Comparison of ENCODE assay signal across 20 cellular contexts in genomic region chr21:41962425-41962966, GRCh38. TPM values are rescaled to one million over a fixed set of nuclear protein-coding genes. Genes with fewer than 3 reads are reported as not detected.
DNase-seq lines count a peak whose midpoint lies in the region; ATAC-seq, FAIRE-seq and TF ChIP-seq lines count a peak whose summit lies in the region.
"Had no signal": no experiment of that assay in that cellular context is flagged by ENCODE, and none has a peak within 500 bp of the region (broad histone marks: within the 10 kb centered on the region; RNA-seq: fewer than 3 reads in every experiment).

No MANE protein-coding gene starts in this region.

- H3K79me2 ChIP-seq in GM12878 (ENCODE audit: control insufficient read depth, insufficient read depth, low read length), result no peaks in the 10 kb centered on the region

- no peak overlapping the region for H3K4me2 ChIP-seq in GM12878 (ENCODE audit: control insufficient read depth, insufficient read depth)

- no peaks in the 10 kb centered on the region for H4K20me1 ChIP-seq in GM12878 (ENCODE audit: control insufficient read depth, insufficient read depth)

- no peak for TF ChIP-seq POLR2A in GM12878 (IDR thresholded peaks at IDR 0.05; ENCODE audit: low read depth, low read length)

- DNase-seq in activated T-cell treated with anti-CD3 and anti-CD28 coated beads, Interleukin-2, amount 50 U/mL, for 24 hours, result peak; percentile 7
- DNase-seq in activated T-cell treated with anti-CD3 and anti-CD28 coated beads for 4 hours (no peak), GM12878 (ENCODE audit: low read depth, low spot score) (no peak), left lobe of liver (ENCODE audit: low spot score) (peak; percentile 18), NCI-H748 treated with DMSO at 0.1 percent for 48 hours (lab: John Stamatoyannopoulos, UW) (no peak)
- DNase-seq: AML-193; HFFc6; KG1; NCI-H1092 treated with DMSO at 0.1 percent for 48 hours; NCI-H1436 treated with DMSO at 0.1 percent for 48 hours; NCI-H2029; NCI-H2227 treated with DMSO at 0.1 percent for 48 hours; NCI-H510A treated with DMSO at 0.1 percent for 48 hours; NCI-H774; NK-92 treated with Interleukin-12 subunit alpha and Interleukin-12 subunit beta, amount 100 ng/mL, for 24 hours had no signal

- no peak for TF ChIP-seq CTCF in GM12878 (IDR thresholded peaks at IDR 0.05 in 2 of 3, conservative IDR thresholded peaks at IDR 0.05 in 1 of 3; ENCODE audit: control insufficient read depth in 2 of 3, extremely low read depth in 1 of 3, insufficient read depth in 1 of 3, low read depth in 3 of 3, low read length in 3 of 3)

- RAD21 ChIA-PET in GM12878 (lab: Charles Lee; ENCODE audit: unreplicated experiment), result no interaction called here

- no peaks in the 10 kb centered on the region for H3K9me3 ChIP-seq in GM12878 (replicated peaks; ENCODE audit: control insufficient read depth, insufficient read depth, low read length)
- H3K9me3 ChIP-seq: Peyer's patch had no signal

- H3K9ac ChIP-seq in GM12878 (ENCODE audit: control insufficient read depth, insufficient read depth, low read length), result no peak overlapping the region

- 0 out of 2 replicates have a peak, but pooled peaks have one; percentile 4 for TF ChIP-seq RAD21 in GM12878 (IDR thresholded peaks at IDR 0.05; ENCODE audit: insufficient read depth, low read depth, low read length)

- whole genome bisulfite sequencing in GM12878 (ENCODE audit: insufficient coverage, insufficient replicate concordance, low lambda C conversion rate, missing lambda C conversion rate), result 65% methylated on average over 11 of the region's 11 CpGs

- H3K4me3 ChIP-seq in GM12878, result no peak overlapping the region
- H3K4me3 ChIP-seq: Peyer's patch had no signal

- no peak overlapping the region for H3K27ac Mint-ChIP-seq in activated T-cell treated with anti-CD3 and anti-CD28 coated beads, Interleukin-2, amount 50 U/mL, for 24 hours

- H3K4me1 ChIP-seq in GM12878 (ENCODE audit: control insufficient read depth, insufficient read depth, low read length), result no peaks in the 10 kb centered on the region
- H3K4me1 ChIP-seq: Peyer's patch had no signal

- no peaks in the 10 kb centered on the region for H3K9me3 Mint-ChIP-seq in activated T-cell treated with anti-CD3 and anti-CD28 coated beads, Interleukin-2, amount 50 U/mL, for 24 hours
- H3K9me3 Mint-ChIP-seq: CD14-positive monocyte, HFFc6 had no signal

- ATAC-seq in GM12878 (no peak), left lobe of liver (no peak), GM18861 (IDR thresholded peaks at IDR 0.05; ENCODE audit: unreplicated experiment) (no peak), GM18520 (IDR thresholded peaks at IDR 0.05; ENCODE audit: unreplicated experiment) (no peak)

- TF ChIP-seq EP300 in GM12878 (IDR thresholded peaks at IDR 0.05; ENCODE audit: borderline replicate concordance in 1 of 2, control insufficient read depth in 1 of 2, low read depth in 2 of 2, low read length in 2 of 2), result no peak

- no peaks in the 10 kb centered on the region for H3K36me3 ChIP-seq in GM12878 (ENCODE audit: control insufficient read depth in 2 of 2, insufficient read depth in 2 of 2, low read length in 1 of 2)
- H3K36me3 ChIP-seq: Peyer's patch had no signal

- H2AFZ ChIP-seq in GM12878 (ENCODE audit: control insufficient read depth, low read depth, low read length), result no peak overlapping the region

- no peak overlapping the region for H3K4me3 Mint-ChIP-seq in activated T-cell treated with anti-CD3 and anti-CD28 coated beads, Interleukin-2, amount 50 U/mL, for 24 hours
- H3K4me3 Mint-ChIP-seq: CD14-positive monocyte, HFFc6 had no signal

- in situ Hi-C loops in GM12878 (cut with MboI), result no loop called here

- peaks cover 2% of the 10 kb centered on the region in 2 experiments; a peak in 3 of 4 replicates for H3K27me3 ChIP-seq in GM12878 (replicated peaks in 1 of 2; ENCODE audit: control insufficient read depth in 2 of 2, insufficient read depth in 2 of 2, low read length in 1 of 2)
- H3K27me3 ChIP-seq: Peyer's patch had no signal

- POLR2A ChIA-PET in GM12878 (lab: Charles Lee), result interaction anchor here (0.7 kb wide), 2 partner anchors 150 to 195 kb away, joined by 3 to 5 read pairs; no protein-coding TSS in a partner anchor

- no peak overlapping the region for H3K27ac ChIP-seq in GM12878 (ENCODE audit: control insufficient read depth, insufficient read depth)
- H3K27ac ChIP-seq: Peyer's patch had no signal

- intact Hi-C loops in GM12878 (cut with micrococcal nuclease; ENCODE audit: unreplicated experiment), result no loop called here

- SMC1A ChIA-PET in GM12878 (lab: Charles Lee; ENCODE audit: uncharacterized antibody, unreplicated experiment), result no interaction called here

- CTCF ChIA-PET in GM12878 (lab: Yijun Ruan, JAX), result no interaction called here

- peaks cover 7% of the 10 kb centered on the region for H3K4me1 Mint-ChIP-seq in activated T-cell treated with anti-CD3 and anti-CD28 coated beads, Interleukin-2, amount 50 U/mL, for 24 hours (ENCODE audit: low read depth)

- FAIRE-seq in GM12878 (lab: Jason Lieb, UNC), result no peak
- FAIRE-seq: G401.6 had no signal

- BruUV-seq in GM12878 (replicated peaks; lab: Mats Ljungman, UMichigan), result no TSS peak

- H3K36me3 Mint-ChIP-seq in activated T-cell treated with anti-CD3 and anti-CD28 coated beads, Interleukin-2, amount 50 U/mL, for 24 hours (ENCODE audit: low read depth), result no peaks in the 10 kb centered on the region
- H3K36me3 Mint-ChIP-seq: CD14-positive monocyte had no signal

- H3K27me3 Mint-ChIP-seq in activated T-cell treated with anti-CD3 and anti-CD28 coated beads, Interleukin-2, amount 50 U/mL, for 24 hours, result peaks cover 24% of the 10 kb centered on the region

TF ChIP-seq in GM12878, 131 proteins besides CTCF, POLR2A, EP300 and RAD21:
- TF ChIP-seq CHD1 (IDR thresholded peaks at IDR 0.05; ENCODE audit: low read depth, low read length) (no peak), SREBF1 (IDR thresholded peaks at IDR 0.05; ENCODE audit: low read length) (no peak), CEBPB (IDR thresholded peaks at IDR 0.05; ENCODE audit: borderline replicate concordance in 1 of 2, low read depth in 2 of 2, low read length in 2 of 2) (no peak), RCOR1 (conservative IDR thresholded peaks at IDR 0.05; ENCODE audit: low read depth, low read length) (no peak), HDAC6 (IDR thresholded peaks at IDR 0.05; ENCODE audit: unreplicated experiment) (no peak), ZNF274 (IDR thresholded peaks at IDR 0.05; ENCODE audit: insufficient read depth, insufficient read length) (no peak), MYB (IDR thresholded peaks at IDR 0.05; ENCODE audit: borderline replicate concordance, low read depth, low read length) (no peak), ZNF384 (IDR thresholded peaks at IDR 0.05; ENCODE audit: borderline replicate concordance, low read depth, low read length) (no peak), CREM (IDR thresholded peaks at IDR 0.05; ENCODE audit: low read depth) (no peak)

RNA-seq across cellular contexts. Expression of gene C2CD2, which starts 8.7 kb away (rescaled TPM):
- 193 and 225 TPM in 2 replicates for total RNA-seq in GM12878 (2013; cell fraction: nucleolus; rRNA removed)
- total RNA-seq in GM12878 (2014; rRNA removed), result 13.0 and 13.7 TPM in 2 replicates
- total RNA-seq in GM12878 (2014; rRNA removed; fragmentation: Illumina TruSeq; extraction: Trizol), result 8.3 and 10.9 TPM in 2 replicates
- total RNA-seq in GM12878 (2021), result 11.2 and 11.6 TPM in 2 replicates
- 4.4 TPM for polyA plus RNA-seq in GM12878 (2011; ENCODE audit: low read depth)
- 26.9 and 30.9 TPM in 2 replicates for polyA plus RNA-seq in GM12878 (2011; rRNA removed)
- 22.6 and 26.7 TPM in 2 replicates for polyA plus RNA-seq in GM12878 (2011; cell fraction: cytosol; rRNA removed)
- 59.4 and 76.9 TPM in 2 replicates for polyA plus RNA-seq in GM12878 (2011; cell fraction: nucleus; rRNA removed)
- polyA plus RNA-seq in GM12878 (2012), result 7.7 and 13.4 TPM in 2 replicates
- 8.8 and 9.3 TPM in 2 replicates for polyA plus RNA-seq in GM12878 (2014; fragmentation: Illumina TruSeq; extraction: Trizol)
- 1 to 10 TPM; 2.2 to 2.9 TPM for polyA plus RNA-seq in GM12878 (2014; fragmentation: Nextera tagmentation; extraction: Ambion mirVana)
- polyA plus RNA-seq in GM12878 (2014; rRNA removed), result 9.9 and 11.1 TPM in 2 replicates
- 1 to 10 TPM; 2.5 to 4.9 TPM for polyA plus RNA-seq in GM12878 (2016; fragmentation: Nextera tagmentation; extraction: Ambion mirVana)
- polyA minus RNA-seq in GM12878 (2011; rRNA and poly(A)+ RNA removed), result 57.2 and 71.5 TPM in 2 replicates
- polyA minus RNA-seq in GM12878 (2011; cell fraction: cytosol; rRNA and poly(A)+ RNA removed), result 9.8 and 11.5 TPM in 2 replicates
- polyA minus RNA-seq in GM12878 (2011; cell fraction: nucleus; rRNA and poly(A)+ RNA removed), result 29.0 and 42.4 TPM in 2 replicates
- 10.5 TPM for total RNA-seq in left lobe of liver

RNA-seq across cellular contexts. Expression of gene ZBTB21, which starts 47.7 kb away (rescaled TPM):
- total RNA-seq in GM12878 (2013; cell fraction: nucleolus; rRNA removed), result 28.7 and 28.9 TPM in 2 replicates
- total RNA-seq in GM12878 (2014; rRNA removed) (8.5 and 9.8 TPM in 2 replicates), GM12878 (2014; rRNA removed; fragmentation: Illumina TruSeq; extraction: Trizol) (13.1 and 13.4 TPM in 2 replicates), GM12878 (2021) (17.9 and 21.6 TPM in 2 replicates), left lobe of liver (4.2 TPM)
- polyA plus RNA-seq in GM12878 (2011; ENCODE audit: low read depth), result 6.1 TPM
- polyA plus RNA-seq in GM12878 (2011; rRNA removed) (9.1 and 9.6 TPM in 2 replicates), GM12878 (2014; fragmentation: Illumina TruSeq; extraction: Trizol) (12.6 and 12.7 TPM in 2 replicates), GM12878 (2014; fragmentation: Nextera tagmentation; extraction: Ambion mirVana) (1 to 10 TPM; 1.8 to 2.3 TPM), GM12878 (2014; rRNA removed) (6.3 and 7.0 TPM in 2 replicates), GM12878 (2016; fragmentation: Nextera tagmentation; extraction: Ambion mirVana) (10 to 100 TPM; 11.3 to 13.9 TPM)
- polyA plus RNA-seq in GM12878 (2011; cell fraction: cytosol; rRNA removed), result 5.7 and 11.2 TPM in 2 replicates
- 12.9 and 18.3 TPM in 2 replicates for polyA plus RNA-seq in GM12878 (2011; cell fraction: nucleus; rRNA removed)
- polyA plus RNA-seq in GM12878 (2012), result 9.1 and 9.6 TPM in 2 replicates
- polyA minus RNA-seq in GM12878 (2011; rRNA and poly(A)+ RNA removed), result 14.7 and 15.7 TPM in 2 replicates
- polyA minus RNA-seq in GM12878 (2011; cell fraction: cytosol; rRNA and poly(A)+ RNA removed), result 6.4 and 8.6 TPM in 2 replicates
- 10.8 and 12.8 TPM in 2 replicates for polyA minus RNA-seq in GM12878 (2011; cell fraction: nucleus; rRNA and poly(A)+ RNA removed)

Comparison
In these comparisons a context has a peak if more than half of its experiments do, and no peak if none do; other contexts are left out.
1. DNase-seq: peak in activated T-cell treated with anti-CD3 and anti-CD28 coated beads, Interleukin-2, amount 50 U/mL, for 24 hours (single experiment) and left lobe of liver (single experiment); none in activated T-cell treated with anti-CD3 and anti-CD28 coated beads for 4 hours (single experiment), GM12878 (single experiment) and NCI-H748 treated with DMSO at 0.1 percent for 48 hours (single experiment).